Comparison of ENCODE assay signal across 21 cellular contexts in the genomic region with DNA sequence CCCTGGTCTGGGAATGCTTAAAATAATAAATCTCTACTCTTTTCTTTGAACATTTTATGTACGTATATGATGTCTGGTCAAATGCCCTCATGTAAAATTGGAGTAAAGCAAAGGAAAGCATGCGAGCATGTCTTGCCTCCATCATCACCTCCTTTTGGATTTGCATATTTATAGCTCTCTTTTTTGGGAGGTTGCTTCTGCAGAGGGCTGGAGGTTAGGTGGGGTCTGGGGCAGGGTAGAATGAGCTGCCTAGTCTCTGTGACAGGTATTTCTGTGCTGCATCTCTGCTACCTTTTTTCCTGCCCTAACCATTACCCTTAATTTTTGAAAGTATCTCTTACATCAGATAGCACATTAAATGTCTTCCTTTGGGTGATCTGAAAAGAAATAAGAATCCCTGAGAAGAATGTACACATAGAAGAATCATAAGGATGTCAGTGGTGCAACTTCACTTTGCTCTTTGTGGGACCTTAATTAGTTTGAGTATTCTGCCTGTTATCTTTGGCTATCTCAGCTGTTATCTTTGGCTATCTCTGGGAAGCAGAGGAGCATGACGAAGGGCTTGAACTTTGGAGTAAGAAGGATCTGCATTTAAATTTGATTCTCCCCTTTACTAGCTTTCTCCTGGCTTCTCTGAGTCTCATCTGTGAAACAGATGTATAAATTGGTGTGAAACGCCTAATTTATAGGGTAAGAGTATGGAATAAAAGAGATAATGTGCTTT. TPM values are rescaled to one million over a fixed set of nuclear protein-coding genes. Genes with fewer than 3 reads are reported as not detected.
A peak's percentile ranks its signal among the peaks of the same experiment; 100 is the strongest.
DNase-seq lines count a peak whose midpoint lies in the region; ATAC-seq and TF ChIP-seq lines count a peak whose summit lies in the region.
"Had no signal": no experiment of that assay in that cellular context is flagged by ENCODE, and none has a peak within 500 bp of the region (broad histone marks: within the 10 kb centered on the region; RNA-seq: fewer than 3 reads in every experiment).

No MANE protein-coding gene starts in this region.

- DNase-seq in Calu3 (no peak), SK-N-DZ (ENCODE audit: low spot score) (peak; percentile 32), hepatocyte (ENCODE audit: low spot score) (no peak), sciatic nerve (ENCODE audit: low spot score) (no peak), NCI-H1694 (lab: John Stamatoyannopoulos, UW) (no peak)
- DNase-seq: activated CD4-positive, alpha-beta memory T cell treated with anti-CD3 and anti-CD28 coated beads for 36 hours; activated CD8-positive, alpha-beta memory T cell treated with anti-CD3 and anti-CD28 coated beads, Interleukin-2, amount 50 U/mL, for 48 hours; GM23248; KG1; NCI-H1417 treated with DMSO at 0.1 percent for 48 hours; NCI-H2107; NCI-H446; OCI-M1; stimulated activated CD4-positive, alpha-beta T cell treated with anti-CD3 and anti-CD28 coated beads, Interleukin-2, amount 100 ng/mL, for 24 hours had no signal

- CTCF ChIA-PET in Calu3 (lab: Charles Lee), result interaction anchor here (0.6 to 0.8 kb wide), 2 partner anchors 12 to 311 kb away, joined by 3 read pairs; no protein-coding TSS in a partner anchor

- H3K27me3 ChIP-seq in hepatocyte, result peaks cover 7% of the 10 kb centered on the region
- H3K27me3 ChIP-seq: neural progenitor cell had no signal

- peak overlapping the region; percentile 63 for H3K27ac ChIP-seq in hepatocyte
- H3K27ac ChIP-seq: GM23248, neural progenitor cell had no signal

- no peak overlapping the region for H3K4me3 ChIP-seq in hepatocyte
- H3K4me3 ChIP-seq: GM23248, neural progenitor cell, smooth muscle cell had no signal

- no peaks in the 10 kb centered on the region for H3K27me3 Mint-ChIP-seq in Calu3 (ENCODE audit: unreplicated experiment)
- H3K27me3 Mint-ChIP-seq: activated naive CD8-positive, alpha-beta T cell had no signal

- H3K4me1 Mint-ChIP-seq in Calu3 (ENCODE audit: low read depth, unreplicated experiment), result peaks cover 30% of the 10 kb centered on the region
- H3K4me1 Mint-ChIP-seq: neural progenitor cell had no signal

- ATAC-seq in sciatic nerve, result peak; percentile 85
- no peak for ATAC-seq in GM18517 (IDR thresholded peaks at IDR 0.05; ENCODE audit: unreplicated experiment)
- no peak for ATAC-seq in GM18511 (IDR thresholded peaks at IDR 0.05; ENCODE audit: unreplicated experiment)

- BruUV-seq in Calu3 (replicated peaks; lab: Mats Ljungman, UMichigan), result no TSS peak

- TF ChIP-seq CTCF in Calu3 (IDR thresholded peaks at IDR 0.05; ENCODE audit: unreplicated experiment), result no peak
- no peak for TF ChIP-seq CTCF in hepatocyte (IDR thresholded peaks at IDR 0.05; ENCODE audit: poor library complexity)

- peaks cover 14% of the 10 kb centered on the region for H3K4me1 ChIP-seq in hepatocyte (ENCODE audit: insufficient read depth)

- no peaks in the 10 kb centered on the region for H3K36me3 ChIP-seq in hepatocyte (replicated peaks; ENCODE audit: insufficient read depth, low read depth)
- H3K36me3 ChIP-seq: neural progenitor cell had no signal

- H3K9me2 ChIP-seq in hepatocyte (replicated peaks; ENCODE audit: insufficient read depth), result no peaks in the 10 kb centered on the region

- no peak overlapping the region for H2AFZ ChIP-seq in hepatocyte
- H2AFZ ChIP-seq: GM23248, neural progenitor cell had no signal

- intact Hi-C loops in Calu3 (cut with micrococcal nuclease; ENCODE audit: unreplicated experiment), result no loop called here
- intact Hi-C loops in sciatic nerve (cut with DNase I), result no loop called here

- peak overlapping the region; percentile 31 for H3K4me2 ChIP-seq in hepatocyte
- H3K4me2 ChIP-seq: smooth muscle cell had no signal

- H3K27ac Mint-ChIP-seq in Calu3 (ENCODE audit: unreplicated experiment), result peak overlapping the region; percentile 66
- H3K27ac Mint-ChIP-seq: activated CD4-positive, alpha-beta memory T cell treated with anti-CD3 and anti-CD28 coated beads for 36 hours; activated naive CD8-positive, alpha-beta T cell; activated T-helper 2 cell treated with anti-CD3 and anti-CD28 coated beads, Interferon-gamma antibody, Interleukin-2, Interleukin-4, amounts not matched to agents 10 μg/mL and 5 μg/mL and 100 μg/mL, durations not matched to agents 14 hours and 24 hours and 36 hours; neural progenitor cell had no signal

- no peaks in the 10 kb centered on the region for H3K9me3 ChIP-seq in hepatocyte (ENCODE audit: low read depth)
- H3K9me3 ChIP-seq: Caco-2 had no signal

- H3K36me3 Mint-ChIP-seq in Calu3 (ENCODE audit: insufficient read depth, unreplicated experiment), result no peaks in the 10 kb centered on the region
- H3K36me3 Mint-ChIP-seq: activated CD4-positive, alpha-beta memory T cell treated with anti-CD3 and anti-CD28 coated beads for 36 hours; neural progenitor cell had no signal

- 61% methylated on average over 4 of the region's 4 CpGs for WGBS in hepatocyte (ENCODE audit: low lambda C conversion rate, missing lambda C conversion rate)

- no peaks in the 10 kb centered on the region for H4K20me1 ChIP-seq in hepatocyte (ENCODE audit: insufficient read depth, poor library complexity, severe bottlenecking)

- no peak overlapping the region for H3K4me3 Mint-ChIP-seq in Calu3 (ENCODE audit: low read depth, unreplicated experiment)
- H3K4me3 Mint-ChIP-seq: activated CD4-positive, alpha-beta memory T cell treated with anti-CD3 and anti-CD28 coated beads for 36 hours; activated naive CD8-positive, alpha-beta T cell; neural progenitor cell had no signal

- no peaks in the 10 kb centered on the region for H3K9me3 Mint-ChIP-seq in Calu3 (ENCODE audit: low read depth, unreplicated experiment)
- H3K9me3 Mint-ChIP-seq: activated CD4-positive, alpha-beta memory T cell treated with anti-CD3 and anti-CD28 coated beads for 36 hours; activated T-helper 2 cell treated with anti-CD3 and anti-CD28 coated beads, Interferon-gamma antibody, Interleukin-2, Interleukin-4, amounts not matched to agents 10 μg/mL and 5 μg/mL and 100 μg/mL, durations not matched to agents 14 hours and 24 hours and 36 hours; neural progenitor cell had no signal

- H3K79me2 ChIP-seq in hepatocyte, result peaks cover 2% of the 10 kb centered on the region

RNA-seq across cellular contexts. Expression of gene PPM1L, which starts 40.2 kb away (rescaled TPM):
- total RNA-seq in Calu3 (2022), result 18.4 and 20.7 TPM in 2 replicates
- polyA plus RNA-seq in SK-N-DZ (2014; cell fraction: cytosol; rRNA removed), result 11.2 and 18.1 TPM in 2 replicates
- polyA plus RNA-seq in SK-N-DZ (2014; cell fraction: nucleus; rRNA removed), result 8.3 and 10.3 TPM in 2 replicates
- 13.1 and 13.6 TPM in 2 replicates for total RNA-seq in hepatocyte
- polyA plus RNA-seq in hepatocyte, result 4.0 and 5.1 TPM in 2 replicates
- 10.0 TPM for total RNA-seq in sciatic nerve
